In the genomic region with DNA sequence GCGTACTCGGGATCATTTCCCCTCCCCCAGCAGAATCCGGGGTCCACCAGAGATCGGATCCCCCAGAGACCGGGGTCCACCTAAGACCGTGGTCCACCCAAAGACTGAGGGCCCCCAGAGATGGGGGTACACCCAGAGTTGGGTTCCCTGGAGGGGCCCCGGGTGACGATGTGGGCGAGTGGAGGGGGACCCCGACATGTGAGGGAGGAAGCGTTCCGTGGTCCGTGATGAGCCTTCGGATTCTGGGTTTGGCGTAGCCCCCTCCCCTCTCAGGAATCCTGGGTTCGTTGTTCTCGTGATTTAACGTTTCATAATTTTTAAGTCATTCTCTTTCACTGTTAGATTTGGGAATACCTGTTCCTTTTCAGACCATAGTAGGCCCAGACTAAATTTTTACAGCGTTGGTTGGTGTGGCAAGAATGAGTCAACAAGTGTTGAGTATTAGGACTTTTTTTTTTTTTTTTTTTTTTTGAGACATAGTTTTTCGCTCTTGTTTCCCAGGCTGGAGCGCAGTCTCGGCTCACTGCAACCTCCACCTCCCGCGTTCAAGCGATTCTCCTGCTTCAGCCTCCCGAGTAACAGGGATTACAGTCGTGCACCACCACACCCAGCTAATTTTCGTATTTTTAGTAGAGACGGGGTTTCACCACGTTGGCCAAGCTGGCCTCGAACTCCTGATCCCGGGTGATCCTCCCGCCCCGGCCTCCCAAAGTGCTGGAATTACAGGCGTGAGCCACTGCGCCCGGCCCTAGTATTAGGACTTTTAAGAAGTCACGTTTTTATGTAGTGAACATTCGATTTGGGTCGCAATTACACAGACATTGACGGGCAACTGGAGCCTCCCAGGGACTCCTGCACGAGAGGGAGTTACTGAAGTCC, we compare ENCODE assay signal across 8 cellular contexts. TPM values are rescaled to one million over a fixed set of nuclear protein-coding genes. Genes with fewer than 3 reads are reported as not detected.
DNase-seq lines count a peak whose midpoint lies in the region; ATAC-seq and TF ChIP-seq lines count a peak whose summit lies in the region.

No MANE protein-coding gene starts in this region.

- H3K9me3 ChIP-seq in ES-I3 (ENCODE audit: control insufficient read depth, insufficient read depth, low read length) (no peaks in the 10 kb centered on the region), right atrium auricular region (no peaks in the 10 kb centered on the region), skeletal muscle tissue (ENCODE audit: control insufficient read depth in 3 of 3, low read length in 3 of 3) (no peaks in the 10 kb centered on the region)

- H3K4me1 Mint-ChIP-seq in activated T-cell treated with anti-CD3 and anti-CD28 coated beads, Interleukin-2, amount 50 U/mL, for 4 hours (ENCODE audit: low read depth), result peaks cover 41% of the 10 kb centered on the region

- H3K36me3 Mint-ChIP-seq in activated T-cell treated with anti-CD3 and anti-CD28 coated beads, Interleukin-2, amount 50 U/mL, for 4 hours (ENCODE audit: insufficient read depth), result peaks cover 25% of the 10 kb centered on the region

- no peaks in the 10 kb centered on the region for H3K9me3 Mint-ChIP-seq in activated T-cell treated with anti-CD3 and anti-CD28 coated beads, Interleukin-2, amount 50 U/mL, for 4 hours

- ATAC-seq in HG02840 (IDR thresholded peaks at IDR 0.05; ENCODE audit: low FRiP score, unreplicated experiment), result peak; percentile 11
- ATAC-seq in activated T-cell treated with anti-CD3 and anti-CD28 coated beads, Interleukin-2, amount 50 U/mL, for 4 hours, result peak; percentile 31 to 39
- no peak for ATAC-seq in HG03457 (IDR thresholded peaks at IDR 0.05; ENCODE audit: unreplicated experiment)

- H3K36me3 ChIP-seq in ES-I3 (ENCODE audit: insufficient read depth, low read length) (peaks cover 12% of the 10 kb centered on the region), right atrium auricular region (peaks cover 8% of the 10 kb centered on the region), skeletal muscle tissue (ENCODE audit: control insufficient read depth in 3 of 3, insufficient read depth in 3 of 3, low read length in 3 of 3) (peaks cover 2 to 11% (median 9%) of the 10 kb centered on the region in 3 donors)

- H3K4me1 ChIP-seq in ES-I3 (ENCODE audit: insufficient read depth, low read length) (peaks cover 3% of the 10 kb centered on the region; the same call in 1 of the 2 replicates), right atrium auricular region (peaks cover 0 to 45% of the 10 kb centered on the region in 2 donors), skeletal muscle tissue (ENCODE audit: control insufficient read depth in 3 of 3, insufficient read depth in 3 of 3, low read length in 3 of 3) (peaks cover 16 to 33% (median 27%) of the 10 kb centered on the region in 3 donors)

- peak overlapping the region; percentile 94 to 95 for H3K27ac ChIP-seq in right atrium auricular region
- H3K27ac ChIP-seq in skeletal muscle tissue (ENCODE audit: low read depth, low read length), result peak overlapping the region; percentile 96

- peak overlapping the region; percentile 97 for H3K4me3 Mint-ChIP-seq in activated T-cell treated with anti-CD3 and anti-CD28 coated beads, Interleukin-2, amount 50 U/mL, for 4 hours

- H3K27me3 ChIP-seq in right atrium auricular region (no peaks in the 10 kb centered on the region), skeletal muscle tissue (ENCODE audit: control insufficient read depth in 3 of 3, insufficient read depth in 3 of 3, low read length in 3 of 3) (no peaks in the 10 kb centered on the region)

- TF ChIP-seq CTCF in right atrium auricular region (IDR thresholded peaks at IDR 0.05), result no peak

- DNase-seq in activated T-cell treated with anti-CD3 and anti-CD28 coated beads, Interleukin-2, amount 50 U/mL, for 4 hours, result peak; percentile 30
- DNase-seq in right atrium auricular region (ENCODE audit: low spot score) (no peak), HuH-7 (ENCODE audit: low spot score) (no peak), ecto neural progenitor cell (ENCODE audit: low spot score) (no peak)

- H3K4me3 ChIP-seq in right atrium auricular region (peak overlapping the region; percentile 61 to 96), skeletal muscle tissue (ENCODE audit: low read length in 3 of 3) (peak overlapping the region; percentile 87 to 96 (median 94))

- H3K9ac ChIP-seq in ES-I3 (ENCODE audit: low read depth, low read length) (peak overlapping the region; percentile 95), skeletal muscle tissue (ENCODE audit: low read depth in 1 of 3, low read length in 3 of 3) (peak overlapping the region; percentile 94 to 96 (median 94))

- H3K27me3 Mint-ChIP-seq in activated T-cell treated with anti-CD3 and anti-CD28 coated beads, Interleukin-2, amount 50 U/mL, for 4 hours (ENCODE audit: low read depth), result no peaks in the 10 kb centered on the region

RNA-seq across cellular contexts. Expression of a gene that starts 0.7 kb away (rescaled TPM):
- total RNA-seq in activated T-cell treated with anti-CD3 and anti-CD28 coated beads, Interleukin-2, amount 50 U/mL, for 4 hours, result 100 to 1,000 TPM; 223 to 244 (median 226) TPM
- 10 to 100 TPM; 14.4 to 14.6 TPM for total RNA-seq in right atrium auricular region
- total RNA-seq in skeletal muscle tissue, result 14.1 TPM

RNA-seq across cellular contexts. Expression of a gene that starts 36.8 kb away (rescaled TPM):
- not detected for total RNA-seq in activated T-cell treated with anti-CD3 and anti-CD28 coated beads, Interleukin-2, amount 50 U/mL, for 4 hours
- total RNA-seq in right atrium auricular region (under 1 TPM in 1 of 2 donors, not detected in 1; 0.24 TPM), skeletal muscle tissue (not detected)

RNA-seq across cellular contexts. Expression of a gene that starts 57.4 kb away (rescaled TPM):
- 100 to 1,000 TPM; 126 to 143 (median 138) TPM for total RNA-seq in activated T-cell treated with anti-CD3 and anti-CD28 coated beads, Interleukin-2, amount 50 U/mL, for 4 hours
- total RNA-seq in right atrium auricular region, result 10 to 100 TPM; 24.2 to 26.1 TPM
- total RNA-seq in skeletal muscle tissue, result 30.8 TPM

Comparison
In these comparisons a context has a peak if more than half of its experiments do, and no peak if none do; other contexts are left out.
1. RNA of a gene that starts 0.7 kb away (total RNA-seq): 223 to 244 TPM in activated T-cell treated with anti-CD3 and anti-CD28 coated beads, Interleukin-2, amount 50 U/mL, for 4 hours; 14.4 to 14.6 TPM in right atrium auricular region and 14.1 TPM in skeletal muscle tissue (single experiment); every median in the first group is over 10 times any median in the second.